Comparison of ENCODE assay signal across 8 cellular contexts in genomic region chr11:129896062-129896461, GRCh38. TPM values are rescaled to one million over a fixed set of nuclear protein-coding genes. Genes with fewer than 3 reads are reported as not detected.
DNase-seq lines count a peak whose midpoint lies in the region; ATAC-seq and TF ChIP-seq lines count a peak whose summit lies in the region.

No MANE protein-coding gene starts in this region.

- H2BK12ac ChIP-seq in H9 (ENCODE audit: insufficient read length, low read depth, low read length): no peak overlapping the region

- no CpG with 5 or more reads among the region's 9 CpGs for WGBS in H9 (ENCODE audit: extremely low coverage, insufficient read length, low lambda C conversion rate)

- in situ Hi-C loops in Panc1 (cut with HindIII; ENCODE audit: low pct_unique_long_range_greater_than_20kb, low sequenced_read_pairs): no loop called here

- H3K4me3 ChIP-seq in Panc1 (ENCODE audit: low read depth in 2 of 2, low read length in 2 of 2): peak overlapping the region; percentile 81 to 98
- H3K4me3 ChIP-seq in neural progenitor cell: peak overlapping the region; percentile 100

- H3K79me2 ChIP-seq in H9 (ENCODE audit: insufficient read depth, low read length): peaks cover 8% of the 10 kb centered on the region; the same call in 1 of the 2 replicates
- H3K79me2 ChIP-seq in neural progenitor cell (ENCODE audit: low read depth): peaks cover 41% of the 10 kb centered on the region

- peak overlapping the region; percentile 92 to 94 for H3K4me3 Mint-ChIP-seq in H9
- H3K4me3 Mint-ChIP-seq in endothelial cell (ENCODE audit: unreplicated experiment): peak overlapping the region; percentile 87
- H3K4me3 Mint-ChIP-seq in neural progenitor cell: peak overlapping the region; percentile 95

- no peak overlapping the region for H2AFZ ChIP-seq in H9 (ENCODE audit: low read length)
- peak overlapping the region; percentile 81 for H2AFZ ChIP-seq in neural progenitor cell (replicated peaks)

- H3K9ac ChIP-seq in H9 (ENCODE audit: extremely low read depth, insufficient read length, low read length) (peak overlapping the region; percentile 36), neural progenitor cell (no peak overlapping the region)

- CTCF ChIA-PET in Panc1 (lab: Charles Lee): interaction anchor here (1.1 kb wide), 1 partner anchor 236 kb away, joined by 3 read pairs; no protein-coding TSS in a partner anchor

- H4K91ac ChIP-seq in H9 (ENCODE audit: insufficient read length, low read depth, low read length): no peak overlapping the region

- H3K27me3 ChIP-seq in H9 (ENCODE audit: insufficient read depth, low read length) (no peaks in the 10 kb centered on the region), Panc1 (ENCODE audit: control insufficient read depth, insufficient read depth, low read length) (no peaks in the 10 kb centered on the region), neural progenitor cell (no peaks in the 10 kb centered on the region)

- H3K27ac Mint-ChIP-seq in H9 (peak overlapping the region; percentile 89 to 97 (median 93)), endothelial cell (ENCODE audit: unreplicated experiment) (no peak overlapping the region), neural progenitor cell (peak overlapping the region; percentile 87)

- H3K27me3 Mint-ChIP-seq in H9 (ENCODE audit: low read depth) (no peaks in the 10 kb centered on the region), endothelial cell (ENCODE audit: unreplicated experiment) (peaks cover 7% of the 10 kb centered on the region), neural progenitor cell (ENCODE audit: insufficient read depth, low read depth) (no peaks in the 10 kb centered on the region)

- BruUV-seq in Panc1 (replicated peaks; lab: Mats Ljungman, UMichigan): no TSS peak

- H4K5ac ChIP-seq in H9 (ENCODE audit: insufficient read length, low read depth, low read length): no peak overlapping the region

- H2BK20ac ChIP-seq in H9 (ENCODE audit: low read depth, low read length, poor library complexity, severe bottlenecking): no peak overlapping the region

- POLR2A ChIA-PET in Panc1 (lab: Charles Lee): no interaction called here

- H3K36me3 ChIP-seq in Panc1 (ENCODE audit: control insufficient read depth, insufficient read depth, low read length): peaks cover 17% of the 10 kb centered on the region
- H3K36me3 ChIP-seq in neural progenitor cell: peaks cover 12% of the 10 kb centered on the region

- H3T11ph ChIP-seq in H9 (ENCODE audit: low read length): no peak overlapping the region

- H2BK15ac ChIP-seq in H9 (ENCODE audit: low read depth, low read length): no peak overlapping the region

- H3F3A ChIP-seq in neural progenitor cell (ENCODE audit: low read depth): peaks cover 9% of the 10 kb centered on the region

- peaks cover 0 to 4% of the 10 kb centered on the region in 2 experiments; a peak in 1 of 5 replicates for H3K9me3 Mint-ChIP-seq in H9
- no peaks in the 10 kb centered on the region for H3K9me3 Mint-ChIP-seq in endothelial cell (ENCODE audit: unreplicated experiment)
- H3K9me3 Mint-ChIP-seq in neural progenitor cell: no peaks in the 10 kb centered on the region

- no peaks in the 10 kb centered on the region for H3K9me3 ChIP-seq in H9 (ENCODE audit: control insufficient read depth, low read depth, low read length)
- no peaks in the 10 kb centered on the region for H3K9me3 ChIP-seq in Panc1 (ENCODE audit: control insufficient read depth, insufficient read depth, low read depth, low read length)
- no peaks in the 10 kb centered on the region for H3K9me3 ChIP-seq in neural progenitor cell (ENCODE audit: low read depth)

- H3K4me1 Mint-ChIP-seq in H9 (peaks cover 21% of the 10 kb centered on the region in 2 experiments), endothelial cell (ENCODE audit: unreplicated experiment) (peaks cover 24% of the 10 kb centered on the region), neural progenitor cell (peaks cover 15% of the 10 kb centered on the region)

- H3K4me2 ChIP-seq in H9 (ENCODE audit: insufficient read depth, insufficient read length, low read length) (peak overlapping the region; percentile 70), neural progenitor cell (peak overlapping the region; percentile 92)

- peaks cover 19 to 46% (median 40%) of the 10 kb centered on the region in 3 experiments for H3K36me3 Mint-ChIP-seq in H9 (ENCODE audit: insufficient read depth in 1 of 3, low read depth in 3 of 3)
- H3K36me3 Mint-ChIP-seq in endothelial cell (ENCODE audit: low read depth, unreplicated experiment): peaks cover 7% of the 10 kb centered on the region
- peaks cover 11% of the 10 kb centered on the region for H3K36me3 Mint-ChIP-seq in neural progenitor cell

- H3K27ac ChIP-seq in H9 (ENCODE audit: insufficient read length, low read depth, low read length) (peak overlapping the region; percentile 11), Panc1 (ENCODE audit: low read length) (peak overlapping the region; percentile 67), neural progenitor cell (no peak overlapping the region)

- H3K23ac ChIP-seq in H9 (ENCODE audit: insufficient read length, low read depth, low read length): no peak overlapping the region

- peaks cover 8% of the 10 kb centered on the region for H3K79me1 ChIP-seq in H9 (ENCODE audit: insufficient read depth, low read depth, low read length, poor library complexity, severe bottlenecking)

- intact Hi-C loops in Panc1 (cut with micrococcal nuclease; ENCODE audit: unreplicated experiment): no loop called here

- no peak overlapping the region for H3K18ac ChIP-seq in H9 (ENCODE audit: insufficient read length, low read depth, low read length)

- H2AK5ac ChIP-seq in H9 (ENCODE audit: insufficient read length, low read length): no peak overlapping the region

- H3K14ac ChIP-seq in H9 (ENCODE audit: insufficient read depth, low read length): no peak overlapping the region

- no peak overlapping the region for H4K8ac ChIP-seq in H9 (replicated peaks; ENCODE audit: insufficient read length, low read depth, low read length)

- DNase-seq in H9: no peak
- DNase-seq in Panc1 (ENCODE audit: low read depth, low spot score): no peak
- no peak for DNase-seq in endothelial cell (ENCODE audit: low spot score)
- DNase-seq in neural progenitor cell (ENCODE audit: low spot score): no peak
- DNase-seq in middle frontal gyrus (ENCODE audit: extremely low spot score, low spot score): no peak
- DNase-seq in glomerular visceral epithelial cell (ENCODE audit: extremely low spot score): no peak
- DNase-seq in AG08396 (ENCODE audit: low spot score): no peak

- H3K4ac ChIP-seq in H9 (ENCODE audit: low read depth, low read length): no peak overlapping the region

- peak; percentile 40 for ATAC-seq in Panc1
- no peak for ATAC-seq in GM19397 (IDR thresholded peaks at IDR 0.05; ENCODE audit: unreplicated experiment)

- TF ChIP-seq CTCF in H9 (conservative IDR thresholded peaks at IDR 0.05) (no peak), Panc1 (IDR thresholded peaks at IDR 0.05) (no peak), endothelial cell (IDR thresholded peaks at IDR 0.05; ENCODE audit: unreplicated experiment) (no peak), neural progenitor cell (IDR thresholded peaks at IDR 0.05) (no peak)

- H2BK5ac ChIP-seq in H9 (ENCODE audit: insufficient read length, low read length): no peak overlapping the region

- no peak overlapping the region for H2BK120ac ChIP-seq in H9 (ENCODE audit: low read depth, low read length, poor library complexity, severe bottlenecking)

- no peaks in the 10 kb centered on the region for H3K4me1 ChIP-seq in H9 (ENCODE audit: insufficient read depth, low read length)
- H3K4me1 ChIP-seq in Panc1 (ENCODE audit: control insufficient read depth, insufficient read depth, low read length): peaks cover 14% of the 10 kb centered on the region
- peaks cover 19% of the 10 kb centered on the region for H3K4me1 ChIP-seq in neural progenitor cell

- H4K20me1 ChIP-seq in H9 (ENCODE audit: control insufficient read depth, insufficient read depth, insufficient read length): no peaks in the 10 kb centered on the region
- H4K20me1 ChIP-seq in neural progenitor cell (ENCODE audit: low read depth): peaks cover 32% of the 10 kb centered on the region

- H3K56ac ChIP-seq in H9 (ENCODE audit: insufficient read length, low read depth, low read length): no peak overlapping the region

- H3K23me2 ChIP-seq in H9 (ENCODE audit: insufficient read length, low read depth, low read length, poor library complexity, severe bottlenecking): peaks cover 4% of the 10 kb centered on the region

RNA-seq across cellular contexts. Expression of gene NFRKB, which starts 0.7 kb away (rescaled TPM):
- total RNA-seq in H9 (2021) (40.3 and 41.0 TPM in 2 replicates), Panc1 (2021; ENCODE audit: unreplicated experiment) (58.8 TPM), endothelial cell (ENCODE audit: unreplicated experiment) (31.7 TPM), neural progenitor cell (ENCODE audit: low replicate concordance) (33.5 and 56.3 TPM in 2 replicates)
- polyA plus RNA-seq in Panc1 (2012; ENCODE audit: insufficient read length): 33.7 TPM
